In genomic region chr16:49923411-49923810, GRCh38 we compare ENCODE assay signal across 24 cellular contexts.
"Had no signal": no experiment of that assay in that cellular context is flagged by ENCODE, and none has a peak within 500 bp of the region (broad histone marks: within the 10 kb centered on the region; RNA-seq: fewer than 3 reads in every experiment).

No MANE protein-coding gene starts in this region.

- H3K36me3 Mint-ChIP-seq: activated CD8-positive, alpha-beta memory T cell treated with anti-CD3 and anti-CD28 coated beads, Interleukin-2, amount 10 ng/mL, durations not matched to agents 7 days and 5 days; activated naive CD8-positive, alpha-beta T cell; naive thymus-derived CD4-positive, alpha-beta T cell; neural progenitor cell had no signal

- H3K4me1 Mint-ChIP-seq: activated CD4-positive, alpha-beta T cell treated with anti-CD3 and anti-CD28 coated beads for 36 hours; activated CD8-positive, alpha-beta memory T cell treated with anti-CD3 and anti-CD28 coated beads, Interleukin-2, amount 10 ng/mL, durations not matched to agents 7 days and 5 days; naive thymus-derived CD4-positive, alpha-beta T cell had no signal

- H3K27ac Mint-ChIP-seq: activated CD4-positive, alpha-beta T cell treated with anti-CD3 and anti-CD28 coated beads for 36 hours; activated CD8-positive, alpha-beta memory T cell treated with anti-CD3 and anti-CD28 coated beads, Interleukin-2, amount 10 ng/mL, durations not matched to agents 7 days and 5 days; activated CD8-positive, alpha-beta T cell treated with anti-CD3 and anti-CD28 coated beads, Interleukin-2, amount 10 ng/mL, durations not matched to agents 7 days and 5 days; activated naive CD8-positive, alpha-beta T cell; activated T-helper 2 cell treated with anti-CD3 and anti-CD28 coated beads, Interferon-gamma antibody, Interleukin-2, Interleukin-4, amounts not matched to agents 10 μg/mL and 5 μg/mL and 100 μg/mL, durations not matched to agents 14 hours and 24 hours and 36 hours; effector memory CD8-positive, alpha-beta T cell; naive thymus-derived CD4-positive, alpha-beta T cell had no signal

- H3K9me3 ChIP-seq: gastroesophageal sphincter, suprapubic skin, tibial artery had no signal

- H3K27ac ChIP-seq: gastroesophageal sphincter, neural progenitor cell, suprapubic skin, tibial artery had no signal

- H3K9ac ChIP-seq: neural progenitor cell had no signal

- H3K9me3 Mint-ChIP-seq: activated T-helper 2 cell treated with anti-CD3 and anti-CD28 coated beads, Interferon-gamma antibody, Interleukin-2, Interleukin-4, amounts not matched to agents 10 μg/mL and 5 μg/mL and 100 μg/mL, durations not matched to agents 14 hours and 24 hours and 36 hours; effector memory CD8-positive, alpha-beta T cell; neural progenitor cell had no signal

- H3K4me1 ChIP-seq: gastroesophageal sphincter, suprapubic skin, tibial artery had no signal

- ATAC-seq: activated CD4-positive, alpha-beta T cell treated with anti-CD3 and anti-CD28 coated beads for 36 hours; activated CD8-positive, alpha-beta memory T cell treated with anti-CD3 and anti-CD28 coated beads, Interleukin-2, amount 10 ng/mL, durations not matched to agents 7 days and 5 days; activated CD8-positive, alpha-beta T cell treated with anti-CD3 and anti-CD28 coated beads, Interleukin-2, amount 10 ng/mL, durations not matched to agents 7 days and 5 days; effector memory CD8-positive, alpha-beta T cell; gastroesophageal sphincter; left cardiac atrium; naive thymus-derived CD4-positive, alpha-beta T cell; sciatic nerve had no signal

- DNase-seq: activated CD4-positive, CD25-positive, alpha-beta regulatory T cell; activated CD8-positive, alpha-beta memory T cell treated with anti-CD3 and anti-CD28 coated beads, Interleukin-2, amount 10 ng/mL, durations not matched to agents 7 days and 5 days; activated CD8-positive, alpha-beta T cell treated with anti-CD3 and anti-CD28 coated beads, Interleukin-2, amount 10 ng/mL, durations not matched to agents 7 days and 5 days; activated naive CD4-positive, alpha-beta T cell treated with Interleukin-2 at 50 U/mL for 16 hours; activated T-cell treated with anti-CD3 and anti-CD28 coated beads, Interleukin-2, amount 50 U/mL, for 48 hours; anterior cingulate cortex; cerebellar nuclear complex; cortex of kidney; effector memory CD8-positive, alpha-beta T cell; head of caudate nucleus; hippocampal formation; left cardiac atrium; midbrain; naive thymus-derived CD4-positive, alpha-beta T cell; small intestine; stimulated activated naive CD4-positive, alpha-beta T cell had no signal

- H3K36me3 ChIP-seq: gastroesophageal sphincter, neural progenitor cell, suprapubic skin, tibial artery had no signal

- H3K4me3 Mint-ChIP-seq: activated CD4-positive, alpha-beta T cell treated with anti-CD3 and anti-CD28 coated beads for 36 hours; activated CD8-positive, alpha-beta memory T cell treated with anti-CD3 and anti-CD28 coated beads, Interleukin-2, amount 10 ng/mL, durations not matched to agents 7 days and 5 days; activated CD8-positive, alpha-beta T cell treated with anti-CD3 and anti-CD28 coated beads, Interleukin-2, amount 10 ng/mL, durations not matched to agents 7 days and 5 days; activated naive CD8-positive, alpha-beta T cell; effector memory CD8-positive, alpha-beta T cell; naive thymus-derived CD4-positive, alpha-beta T cell; neural progenitor cell had no signal

- H3K4me3 ChIP-seq: gastroesophageal sphincter, neural progenitor cell, suprapubic skin, tibial artery had no signal

- H3K4me2 ChIP-seq: neural progenitor cell had no signal

- H3K27me3 ChIP-seq: neural progenitor cell had no signal
